Comparison of ENCODE assay signal across 30 cellular contexts in the genomic region with DNA sequence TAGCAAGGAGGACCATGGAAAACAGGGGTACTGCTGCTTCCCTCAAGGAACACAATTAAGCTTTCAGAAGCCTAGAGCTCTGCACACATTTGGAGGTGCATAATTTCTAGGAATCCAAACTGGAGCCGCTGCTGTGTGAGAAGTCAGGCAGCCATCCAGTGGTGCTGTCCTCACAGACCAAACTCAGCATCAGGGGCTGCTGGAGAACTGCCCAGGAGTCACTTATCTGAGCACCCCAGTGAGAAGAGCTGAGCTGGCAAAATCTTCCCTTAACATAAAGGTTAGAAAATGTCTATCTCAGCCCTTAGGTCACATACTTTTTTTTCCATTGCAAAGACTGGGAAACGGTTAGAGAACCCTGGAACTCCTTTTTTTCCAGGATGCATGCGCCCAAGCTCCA.
"Had no signal": no experiment of that assay in that cellular context is flagged by ENCODE, and none has a peak within 500 bp of the region (broad histone marks: within the 10 kb centered on the region; RNA-seq: fewer than 3 reads in every experiment).

No MANE protein-coding gene starts in this region.

- H3K4me3 ChIP-seq: gastrocnemius medialis, hepatocyte, ovary, prostate gland, sigmoid colon, uterus had no signal

- H3K4me1 Mint-ChIP-seq: mesothelial cell of epicardium, naive B cell had no signal

- ATAC-seq: activated CD4-positive, alpha-beta T cell treated with anti-CD3 and anti-CD28 coated beads for 36 hours; activated CD8-positive, alpha-beta memory T cell treated with anti-CD3 and anti-CD28 coated beads, Interleukin-2, amount 10 ng/mL, durations not matched to agents 7 days and 5 days; activated CD8-positive, alpha-beta T cell treated with anti-CD3 and anti-CD28 coated beads, Interleukin-2, amount 10 ng/mL, durations not matched to agents 7 days and 5 days; activated naive CD8-positive, alpha-beta T cell treated with anti-CD3 and anti-CD28 coated beads, Interleukin-2, amount 50 U/mL, for 24 hours; gastrocnemius medialis; left colon; stimulated activated memory B cell treated with anti-CD40 and anti-IgM and Interleukin-4, amounts not matched to agents 10 μg/mL and 1 μg/mL and 100 μg/mL, for 72 hours; stimulated activated naive CD8-positive, alpha-beta T cell treated with anti-CD3 and anti-CD28 coated beads, Interleukin-15, amount 100 ng/mL, for 72 hours had no signal

- H3K9me3 ChIP-seq: gastrocnemius medialis, ovary, prostate gland, sigmoid colon, uterus had no signal

- H3K4me1 ChIP-seq: gastrocnemius medialis, prostate gland, sigmoid colon, uterus had no signal

- H3K36me3 Mint-ChIP-seq: activated CD8-positive, alpha-beta memory T cell treated with anti-CD3 and anti-CD28 coated beads, Interleukin-2, amount 10 ng/mL, durations not matched to agents 7 days and 5 days; activated naive CD4-positive, alpha-beta T cell treated with anti-CD3 and anti-CD28 coated beads, Interleukin-2, amount 50 U/mL, for 24 hours; naive B cell; stimulated activated memory B cell treated with anti-CD40 and anti-IgM and Interleukin-4, amounts not matched to agents 10 μg/mL and 1 μg/mL and 100 μg/mL, for 72 hours had no signal

- H3K27ac Mint-ChIP-seq: activated CD4-positive, alpha-beta T cell treated with anti-CD3 and anti-CD28 coated beads for 36 hours; activated CD8-positive, alpha-beta memory T cell treated with anti-CD3 and anti-CD28 coated beads, Interleukin-2, amount 10 ng/mL, durations not matched to agents 7 days and 5 days; activated CD8-positive, alpha-beta T cell treated with anti-CD3 and anti-CD28 coated beads, Interleukin-2, amount 10 ng/mL, durations not matched to agents 7 days and 5 days; activated naive CD4-positive, alpha-beta T cell treated with anti-CD3 and anti-CD28 coated beads, Interleukin-2, amount 50 U/mL, for 24 hours; activated naive CD8-positive, alpha-beta T cell treated with anti-CD3 and anti-CD28 coated beads, Interleukin-2, amount 50 U/mL, for 24 hours; activated T-helper 2 cell treated with anti-CD3 and anti-CD28 coated beads, Interferon-gamma antibody, Interleukin-2, Interleukin-4, amounts not matched to agents 10 μg/mL and 5 μg/mL and 100 μg/mL, durations not matched to agents 14 hours and 24 hours and 36 hours; mesothelial cell of epicardium; naive B cell; stimulated activated memory B cell treated with anti-CD40 and anti-IgM and Interleukin-4, amounts not matched to agents 10 μg/mL and 1 μg/mL and 100 μg/mL, for 72 hours; stimulated activated naive CD8-positive, alpha-beta T cell treated with anti-CD3 and anti-CD28 coated beads, Interleukin-15, amount 100 ng/mL, for 72 hours; T-helper 2 cell treated with Interferon-gamma antibody and Interleukin-4, amounts not matched to agents 5 μg/mL and 100 μg/mL, for 36 hours; type B pancreatic cell had no signal

- H3K27me3 Mint-ChIP-seq: activated CD4-positive, alpha-beta T cell treated with anti-CD3 and anti-CD28 coated beads for 36 hours; activated naive CD4-positive, alpha-beta T cell treated with anti-CD3 and anti-CD28 coated beads, Interleukin-2, amount 50 U/mL, for 24 hours; activated naive CD8-positive, alpha-beta T cell treated with anti-CD3 and anti-CD28 coated beads, Interleukin-2, amount 50 U/mL, for 24 hours; type B pancreatic cell had no signal

- H3K36me3 ChIP-seq: ovary, prostate gland, uterus had no signal

- H3K4me3 Mint-ChIP-seq: activated CD4-positive, alpha-beta T cell treated with anti-CD3 and anti-CD28 coated beads for 36 hours; activated CD8-positive, alpha-beta memory T cell treated with anti-CD3 and anti-CD28 coated beads, Interleukin-2, amount 10 ng/mL, durations not matched to agents 7 days and 5 days; activated CD8-positive, alpha-beta T cell treated with anti-CD3 and anti-CD28 coated beads, Interleukin-2, amount 10 ng/mL, durations not matched to agents 7 days and 5 days; activated naive CD4-positive, alpha-beta T cell treated with anti-CD3 and anti-CD28 coated beads, Interleukin-2, amount 50 U/mL, for 24 hours; activated naive CD8-positive, alpha-beta T cell treated with anti-CD3 and anti-CD28 coated beads, Interleukin-2, amount 50 U/mL, for 24 hours; mesothelial cell of epicardium; naive B cell; stimulated activated memory B cell treated with anti-CD40 and anti-IgM and Interleukin-4, amounts not matched to agents 10 μg/mL and 1 μg/mL and 100 μg/mL, for 72 hours; stimulated activated naive CD8-positive, alpha-beta T cell treated with anti-CD3 and anti-CD28 coated beads, Interleukin-15, amount 100 ng/mL, for 72 hours; T-helper 2 cell treated with Interferon-gamma antibody and Interleukin-4, amounts not matched to agents 5 μg/mL and 100 μg/mL, for 36 hours; type B pancreatic cell had no signal

- DNase-seq: activated CD4-positive, alpha-beta T cell treated with anti-CD3 and anti-CD28 coated beads for 36 hours; activated CD4-positive, CD25-positive, alpha-beta regulatory T cell; activated CD8-positive, alpha-beta memory T cell treated with anti-CD3 and anti-CD28 coated beads, Interleukin-2, amount 10 ng/mL, durations not matched to agents 7 days and 5 days; activated CD8-positive, alpha-beta T cell treated with anti-CD3 and anti-CD28 coated beads, Interleukin-2, amount 10 ng/mL, durations not matched to agents 7 days and 5 days; activated naive CD8-positive, alpha-beta T cell treated with anti-CD3 and anti-CD28 coated beads, Interleukin-2, amount 50 U/mL, for 24 hours; activated T-cell treated with anti-CD3 and anti-CD28 coated beads, Interleukin-2, amount 50 U/mL, for 48 hours; amygdala; dermis blood vessel endothelial cell; effector CD4-positive, alpha-beta T cell; gastrocnemius medialis; glutamatergic neuron; left colon; naive B cell; ovary; retina; sigmoid colon; small intestine; stimulated activated CD4-positive, alpha-beta T cell treated with anti-CD3 and anti-CD28 coated beads, Interleukin-4, amount 100 ng/mL, for 4 hours; stimulated activated CD8-positive, alpha-beta memory T cell treated with anti-CD3 and anti-CD28 coated beads, Interleukin-4, amount 100 ng/mL, for 48 hours; stimulated activated naive CD8-positive, alpha-beta T cell treated with anti-CD3 and anti-CD28 coated beads, Interleukin-15, amount 100 ng/mL, for 72 hours; substantia nigra; uterus had no signal

- H3K27me3 ChIP-seq: gastrocnemius medialis, hepatocyte, ovary, sigmoid colon, uterus had no signal

- H3K9me3 Mint-ChIP-seq: activated naive CD4-positive, alpha-beta T cell treated with anti-CD3 and anti-CD28 coated beads, Interleukin-2, amount 50 U/mL, for 24 hours; activated naive CD8-positive, alpha-beta T cell treated with anti-CD3 and anti-CD28 coated beads, Interleukin-2, amount 50 U/mL, for 24 hours; activated T-helper 2 cell treated with anti-CD3 and anti-CD28 coated beads, Interferon-gamma antibody, Interleukin-2, Interleukin-4, amounts not matched to agents 10 μg/mL and 5 μg/mL and 100 μg/mL, durations not matched to agents 14 hours and 24 hours and 36 hours; mesothelial cell of epicardium; naive B cell; stimulated activated memory B cell treated with anti-CD40 and anti-IgM and Interleukin-4, amounts not matched to agents 10 μg/mL and 1 μg/mL and 100 μg/mL, for 72 hours; stimulated activated naive CD8-positive, alpha-beta T cell treated with anti-CD3 and anti-CD28 coated beads, Interleukin-15, amount 100 ng/mL, for 72 hours; T-helper 2 cell treated with Interferon-gamma antibody and Interleukin-4, amounts not matched to agents 5 μg/mL and 100 μg/mL, for 36 hours; type B pancreatic cell had no signal

- H3K27ac ChIP-seq: gastrocnemius medialis, hepatocyte, ovary, prostate gland, sigmoid colon, uterus had no signal
